14 cellular contexts compared by ENCODE assay signal in the genomic region with DNA sequence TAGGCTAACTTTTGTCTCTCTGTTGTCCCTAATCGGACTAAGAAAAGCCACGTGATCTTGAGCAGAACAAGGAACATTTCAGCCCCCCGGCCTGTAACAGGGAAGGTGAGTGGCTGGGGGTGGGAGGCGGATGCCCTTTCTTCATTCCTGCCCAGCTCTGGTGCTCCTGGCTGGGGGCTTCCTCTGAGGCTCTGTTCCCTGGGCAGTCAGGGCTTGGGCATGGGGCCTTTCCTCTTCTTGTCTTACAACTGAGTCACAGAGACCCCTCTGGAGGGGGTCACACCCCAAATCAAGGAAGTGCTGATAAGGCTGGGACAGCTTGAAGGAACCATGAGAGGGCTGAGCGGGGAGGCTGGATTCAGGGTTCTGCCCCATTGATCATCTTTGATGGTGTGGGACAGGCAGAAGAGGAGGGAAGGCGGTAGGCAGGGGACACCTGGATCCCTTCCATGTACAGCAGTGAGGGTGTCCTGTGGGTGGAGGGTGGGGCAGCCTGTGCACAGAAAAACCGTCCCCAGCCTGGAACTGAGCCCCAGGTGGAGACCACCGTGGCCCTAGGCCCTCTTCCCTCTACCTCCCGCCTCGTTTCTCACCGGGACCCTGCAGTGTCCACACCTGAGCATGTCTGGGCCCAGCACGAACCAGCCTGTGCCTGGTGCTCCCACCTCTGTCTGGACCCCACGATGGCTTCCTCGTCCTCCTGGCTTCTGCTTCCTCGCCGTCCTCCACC.
DNase-seq lines count a peak whose midpoint lies in the region; ATAC-seq and TF ChIP-seq lines count a peak whose summit lies in the region.
"Had no signal": no experiment of that assay in that cellular context is flagged by ENCODE, and none has a peak within 500 bp of the region (broad histone marks: within the 10 kb centered on the region; RNA-seq: fewer than 3 reads in every experiment).

No MANE protein-coding gene starts in this region.

- dilution Hi-C loops in IMR-90 (cut with HindIII; ENCODE audit: low sequenced_read_pairs, unreplicated experiment): no loop called here

- DNase-seq in IMR-90 (no peak), RWPE2 (ENCODE audit: low spot score) (peak; percentile 50), neuronal stem cell (ENCODE audit: low spot score) (no peak), DMS153 treated with DMSO at 0.1 percent for 48 hours (lab: John Stamatoyannopoulos, UW; ENCODE audit: unreplicated experiment) (no peak)
- no peak for DNase-seq in stimulated activated CD4-positive, alpha-beta T cell treated with anti-CD3 and anti-CD28 coated beads, Interleukin-1b, Interleukin-23, amount 100 ng/mL, for 48 hours
- DNase-seq: C1 segment of cervical spinal cord; Calu3; CD4-positive, alpha-beta memory T cell; COR-L47; DND-41; HFFc6 had no signal

- H3K4me1 ChIP-seq in IMR-90 (ENCODE audit: control insufficient read depth, insufficient read depth, low read length) (no peaks in the 10 kb centered on the region), RWPE2 (ENCODE audit: insufficient read depth, poor library complexity, severe bottlenecking) (no peaks in the 10 kb centered on the region), neuronal stem cell (ENCODE audit: control insufficient read depth in 2 of 2, insufficient read depth in 1 of 2, low read depth in 1 of 2, low read length in 2 of 2) (no peaks in the 10 kb centered on the region)
- H3K4me1 ChIP-seq: HAP-1 had no signal

- H4K91ac ChIP-seq in IMR-90 (ENCODE audit: insufficient read depth, low read depth, low read length) (no peak overlapping the region), neuronal stem cell (ENCODE audit: low read depth, low read length, poor library complexity) (no peak overlapping the region)

- TF ChIP-seq CTCF in IMR-90 (conservative IDR thresholded peaks at IDR 0.05; ENCODE audit: low read depth, low read length) (no peak), RWPE2 (IDR thresholded peaks at IDR 0.05; ENCODE audit: poor library complexity, severe bottlenecking) (no peak)

- no peak overlapping the region for H3K14ac ChIP-seq in IMR-90 (replicated peaks; ENCODE audit: low read depth, low read length)
- no peak overlapping the region for H3K14ac ChIP-seq in neuronal stem cell (ENCODE audit: low read length)

- no peak overlapping the region for H3K4me2 ChIP-seq in IMR-90 (ENCODE audit: low read depth, low read length)
- H3K4me2 ChIP-seq in neuronal stem cell (ENCODE audit: insufficient read depth, low read length, poor library complexity, severe bottlenecking): no peak overlapping the region
- H3K4me2 ChIP-seq: GM23338 had no signal

- H3K36me3 ChIP-seq in IMR-90 (ENCODE audit: control insufficient read depth, insufficient read depth, low read length): no peaks in the 10 kb centered on the region
- no peaks in the 10 kb centered on the region for H3K36me3 ChIP-seq in RWPE2 (ENCODE audit: low read depth)
- H3K36me3 ChIP-seq in neuronal stem cell (replicated peaks in 1 of 2; ENCODE audit: control insufficient read depth in 2 of 2, insufficient read depth in 2 of 2, low read length in 2 of 2): no peaks in the 10 kb centered on the region
- H3K36me3 ChIP-seq: HAP-1 had no signal

- H3K4me3 ChIP-seq in IMR-90 (ENCODE audit: insufficient read depth, low read depth, low read length) (no peak overlapping the region), RWPE2 (ENCODE audit: severe bottlenecking) (no peak overlapping the region), neuronal stem cell (ENCODE audit: low read length in 2 of 2) (no peak overlapping the region)
- H3K4me3 ChIP-seq: GM23338, HAP-1 had no signal

- H2BK5ac ChIP-seq in IMR-90 (ENCODE audit: low read depth, low read length, poor library complexity, severe bottlenecking) (no peak overlapping the region), neuronal stem cell (ENCODE audit: low read length) (no peak overlapping the region)

- no peak overlapping the region for H2BK12ac ChIP-seq in neuronal stem cell (ENCODE audit: low read length)

- H2AK5ac ChIP-seq in IMR-90 (ENCODE audit: low read depth, low read length): no peak overlapping the region
- no peak overlapping the region for H2AK5ac ChIP-seq in neuronal stem cell (ENCODE audit: low read depth, low read length)

- H4K8ac ChIP-seq in IMR-90 (ENCODE audit: low read depth in 2 of 2, low read length in 2 of 2) (no peak overlapping the region), neuronal stem cell (ENCODE audit: low read depth, low read length) (no peak overlapping the region)

- H2AFZ ChIP-seq in IMR-90 (replicated peaks; ENCODE audit: low read length, poor library complexity) (peak overlapping the region; percentile 51), neuronal stem cell (ENCODE audit: low read length) (no peak overlapping the region)
- H2AFZ ChIP-seq: GM23338 had no signal

- no peak overlapping the region for H3K9ac ChIP-seq in IMR-90 (ENCODE audit: low read depth, low read length)
- H3K9ac ChIP-seq in neuronal stem cell (ENCODE audit: low read depth, low read length, poor library complexity): peak overlapping the region; percentile 30

- BruUV-seq in IMR-90 (replicated peaks; lab: Mats Ljungman, UMichigan): no TSS peak

- CTCF ChIA-PET in IMR-90 (lab: Yijun Ruan, JAX): no interaction called here

- H3K9me3 ChIP-seq in IMR-90 (ENCODE audit: control insufficient read depth, insufficient read depth, low read length) (peaks cover 47% of the 10 kb centered on the region), RWPE2 (ENCODE audit: severe bottlenecking) (peaks cover 4% of the 10 kb centered on the region), neuronal stem cell (replicated peaks in 1 of 2; ENCODE audit: control insufficient read depth in 2 of 2, insufficient read depth in 1 of 2, low read depth in 1 of 2, low read length in 2 of 2) (peaks cover 0 to 1% of the 10 kb centered on the region in 2 donors)
- H3K9me3 ChIP-seq: HAP-1 had no signal

- intact Hi-C loops in IMR-90 (cut with micrococcal nuclease): no loop called here

- H3K18ac ChIP-seq in IMR-90 (ENCODE audit: low read depth, low read length): no peak overlapping the region
- no peak overlapping the region for H3K18ac ChIP-seq in neuronal stem cell (ENCODE audit: low read length)

- TF ChIP-seq RAD21 in IMR-90 (IDR thresholded peaks at IDR 0.05; ENCODE audit: low read length): no peak

- H2AK9ac ChIP-seq in IMR-90 (replicated peaks; ENCODE audit: low read depth, low read length, poor library complexity): no peak overlapping the region

- H3K9me1 ChIP-seq in IMR-90 (ENCODE audit: insufficient read depth, low read length): no peaks in the 10 kb centered on the region

- no peak overlapping the region for H3K23ac ChIP-seq in IMR-90 (ENCODE audit: low read depth, low read length)
- no peak overlapping the region for H3K23ac ChIP-seq in neuronal stem cell (ENCODE audit: low read depth, low read length, poor library complexity)

- POLR2A ChIA-PET in IMR-90 (lab: Charles Lee; ENCODE audit: unreplicated experiment): no interaction called here

- H4K20me1 ChIP-seq in IMR-90 (ENCODE audit: insufficient read depth, low read length): no peaks in the 10 kb centered on the region

- H3K4ac ChIP-seq in IMR-90 (ENCODE audit: low read depth, low read length) (no peak overlapping the region), neuronal stem cell (ENCODE audit: low read length) (no peak overlapping the region)

- H3K27ac ChIP-seq in IMR-90 (ENCODE audit: insufficient read depth, low read length) (no peak overlapping the region), RWPE2 (ENCODE audit: poor library complexity, severe bottlenecking) (no peak overlapping the region), neuronal stem cell (replicated peaks; ENCODE audit: low read length) (no peak overlapping the region)

- H2BK120ac ChIP-seq in IMR-90 (ENCODE audit: low read depth, low read length): no peak overlapping the region
- no peak overlapping the region for H2BK120ac ChIP-seq in neuronal stem cell (ENCODE audit: low read depth, low read length)

- no peak overlapping the region for H2BK20ac ChIP-seq in IMR-90 (ENCODE audit: low read depth, low read length)

- whole genome bisulfite sequencing in IMR-90 (ENCODE audit: extremely low coverage in 2 of 2, insufficient read length in 1 of 2), 2 experiments: no CpG with 5 or more reads among the region's 16 CpGs
- WGBS in neuronal stem cell (ENCODE audit: extremely low coverage in 2 of 2, insufficient read length in 2 of 2, insufficient replicate concordance in 1 of 2), 2 donors: no CpG with 5 or more reads among the region's 16 CpGs

- TF ChIP-seq POLR2A in IMR-90 (IDR thresholded peaks at IDR 0.05; ENCODE audit: low read depth, low read length): no peak

- H4K5ac ChIP-seq in IMR-90 (ENCODE audit: low read depth, low read length): no peak overlapping the region

- ATAC-seq in IMR-90 (ENCODE audit: low read depth) (no peak), RWPE2 (ENCODE audit: low read depth) (no peak), GM18868 (IDR thresholded peaks at IDR 0.05; ENCODE audit: unreplicated experiment) (no peak)
- ATAC-seq: GM23338 had no signal

- H2BK15ac ChIP-seq in IMR-90 (ENCODE audit: low read depth, low read length) (no peak overlapping the region), neuronal stem cell (ENCODE audit: low read length) (peak overlapping the region; percentile 25)

- H3K27me3 ChIP-seq in IMR-90 (ENCODE audit: control insufficient read depth, insufficient read depth, low read length): no peaks in the 10 kb centered on the region
- H3K27me3 ChIP-seq in RWPE2 (ENCODE audit: insufficient read depth, poor library complexity, severe bottlenecking): no peaks in the 10 kb centered on the region
- no peaks in the 10 kb centered on the region for H3K27me3 ChIP-seq in neuronal stem cell (ENCODE audit: control insufficient read depth in 3 of 3, insufficient read depth in 3 of 3, low read depth in 1 of 3, low read length in 3 of 3)

- H3K56ac ChIP-seq in IMR-90 (ENCODE audit: extremely low read depth, insufficient read depth, low read length): no peak overlapping the region

- in situ Hi-C loops in IMR-90 (cut with MboI; ENCODE audit: low sequenced_read_pairs): no loop called here

- H3K79me1 ChIP-seq in IMR-90 (ENCODE audit: low read depth in 1 of 2, low read length in 2 of 2) (no peaks in the 10 kb centered on the region), neuronal stem cell (ENCODE audit: low read depth, low read length) (no peaks in the 10 kb centered on the region)

TF ChIP-seq in IMR-90, 13 proteins besides CTCF, POLR2A, EP300 and RAD21 (continues in another document):
- TF ChIP-seq MAFK (IDR thresholded peaks at IDR 0.05; ENCODE audit: low read depth, low read length) (no peak), MAZ (IDR thresholded peaks at IDR 0.05; ENCODE audit: borderline replicate concordance, low read depth, low read length) (no peak), RFX5 (IDR thresholded peaks at IDR 0.05; ENCODE audit: low read depth, low read length) (no peak), CEBPB (IDR thresholded peaks at IDR 0.05; ENCODE audit: low read depth, low read length) (no peak)
- TF ChIP-seq, protein P1, sequence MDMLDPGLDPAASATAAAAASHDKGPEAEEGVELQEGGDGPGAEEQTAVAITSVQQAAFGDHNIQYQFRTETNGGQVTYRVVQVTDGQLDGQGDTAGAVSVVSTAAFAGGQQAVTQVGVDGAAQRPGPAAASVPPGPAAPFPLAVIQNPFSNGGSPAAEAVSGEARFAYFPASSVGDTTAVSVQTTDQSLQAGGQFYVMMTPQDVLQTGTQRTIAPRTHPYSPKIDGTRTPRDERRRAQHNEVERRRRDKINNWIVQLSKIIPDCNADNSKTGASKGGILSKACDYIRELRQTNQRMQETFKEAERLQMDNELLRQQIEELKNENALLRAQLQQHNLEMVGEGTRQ (IDR thresholded peaks at IDR 0.05; ENCODE audit: low read depth, low read length): no peak
